18 cellular contexts compared by ENCODE assay signal in the genomic region with DNA sequence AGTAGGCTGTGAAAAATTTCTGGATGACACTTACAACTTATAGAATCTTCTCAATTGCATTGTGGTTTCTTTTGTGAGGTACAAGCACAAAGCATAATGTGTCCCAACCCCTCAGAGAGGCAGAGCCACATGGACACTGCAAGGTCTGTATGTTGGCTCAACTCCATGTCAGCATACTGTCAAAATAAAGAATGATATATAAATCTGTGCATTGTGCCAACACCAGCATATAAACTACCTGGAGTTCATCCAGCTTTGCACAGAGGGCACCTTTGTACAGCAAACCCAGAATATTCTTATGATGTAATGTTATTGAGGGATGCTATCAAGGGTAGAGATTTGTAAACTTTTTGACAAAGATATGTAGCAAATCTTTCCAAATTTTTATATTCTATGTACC.
"Had no signal": no experiment of that assay in that cellular context is flagged by ENCODE, and none has a peak within 500 bp of the region (broad histone marks: within the 10 kb centered on the region; RNA-seq: fewer than 3 reads in every experiment).

No MANE protein-coding gene starts in this region.

- H3K27me3 ChIP-seq: dorsolateral prefrontal cortex, pancreas had no signal

- DNase-seq: activated CD4-positive, alpha-beta T cell treated with anti-CD3 and anti-CD28 coated beads for 1 hour; activated CD4-positive, alpha-beta T cell treated with anti-CD3 and anti-CD28 coated beads, Interleukin-2, amount 50 U/mL, for 1 hour; activated T-cell treated with anti-CD3 and anti-CD28 coated beads, Interleukin-2, amount 50 U/mL, for 1 hour; central memory CD4-positive, alpha-beta T cell; dorsolateral prefrontal cortex; effector memory CD8-positive, alpha-beta T cell; foreskin melanocyte; hippocampal formation; kidney glomerular epithelial cell; left ventricle myocardium superior; midbrain; natural killer cell; pancreas; right cardiac atrium; stimulated activated CD4-positive, alpha-beta T cell treated with anti-CD3 and anti-CD28 coated beads, Interleukin-4, amount 100 ng/mL, for 24 hours; stimulated activated naive CD4-positive, alpha-beta T cell treated with Interleukin-2 at 50 U/mL for 16 hours had no signal

- ATAC-seq: effector memory CD8-positive, alpha-beta T cell; esophagus mucosa; left ventricle myocardium superior; natural killer cell; pancreas; right cardiac atrium had no signal

- H3K36me3 ChIP-seq: pancreas, thoracic aorta had no signal

- H3K9me3 ChIP-seq: pancreas, thoracic aorta had no signal

- H3K27ac ChIP-seq: dorsolateral prefrontal cortex, pancreas, thoracic aorta had no signal

- H3K4me3 ChIP-seq: dorsolateral prefrontal cortex, pancreas, thoracic aorta had no signal
